Comparison of ENCODE assay signal across 1 cellular context in genomic region chrX:69028761-69029120, GRCh38.
TF ChIP-seq lines count a peak whose summit lies in the region.

No MANE protein-coding gene starts in this region.

TF ChIP-seq in H1, 55 proteins besides CTCF, POLR2A, EP300 and RAD21:
- TF ChIP-seq SRF (IDR thresholded peaks at IDR 0.05; ENCODE audit: low read depth, low read length), result no peak
- no peak for TF ChIP-seq MAFK (IDR thresholded peaks at IDR 0.05; ENCODE audit: low read depth, low read length)
- TF ChIP-seq CTBP2 (IDR thresholded peaks at IDR 0.05; ENCODE audit: borderline replicate concordance, insufficient read depth, insufficient read length, low read length), result no peak
- TF ChIP-seq KDM1A (IDR thresholded peaks at IDR 0.05; ENCODE audit: borderline replicate concordance, low read length), result no peak
- no peak for TF ChIP-seq NRF1 (IDR thresholded peaks at IDR 0.05; ENCODE audit: low read depth, low read length)
- TF ChIP-seq KDM4A (IDR thresholded peaks at IDR 0.05; ENCODE audit: low read depth, low read length, severe bottlenecking), result no peak
- no peak for TF ChIP-seq E2F6 (IDR thresholded peaks at IDR 0.05)
